In the genomic region with DNA sequence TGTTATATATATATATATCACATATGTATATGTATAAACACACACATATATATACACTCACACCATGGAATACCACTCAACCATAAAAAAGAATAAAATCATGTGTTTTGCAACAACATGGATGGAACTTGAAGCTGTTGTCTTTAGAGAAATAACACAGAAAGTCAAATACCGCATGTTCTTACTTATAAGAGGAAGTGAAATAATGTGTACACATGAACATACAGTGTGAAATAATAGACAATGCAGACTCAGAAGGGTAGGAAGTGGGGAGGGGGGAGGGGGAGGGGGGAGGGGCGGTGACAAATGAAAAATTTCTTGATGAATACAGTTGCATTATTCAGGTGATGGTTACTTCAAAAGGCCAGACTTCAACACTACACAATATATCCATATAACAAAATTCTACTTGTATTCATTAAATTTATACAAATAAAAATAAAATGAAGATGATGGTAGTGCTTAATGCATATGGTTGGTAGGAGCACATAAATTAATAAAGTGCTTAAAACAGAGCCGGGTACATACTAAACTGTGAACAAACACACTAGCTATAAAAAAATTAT, we compare ENCODE assay signal across 22 cellular contexts. TPM values are rescaled to one million over a fixed set of nuclear protein-coding genes. Genes with fewer than 3 reads are reported as not detected.
DNase-seq lines count a peak whose midpoint lies in the region; ATAC-seq, FAIRE-seq and TF ChIP-seq lines count a peak whose summit lies in the region.
"Had no signal": no experiment of that assay in that cellular context is flagged by ENCODE, and none has a peak within 500 bp of the region (broad histone marks: within the 10 kb centered on the region; RNA-seq: fewer than 3 reads in every experiment).

No MANE protein-coding gene starts in this region.

- no peak for TF ChIP-seq CTCF in D721Med (IDR thresholded peaks at IDR 0.05; ENCODE audit: insufficient read depth, missing control alignments)

- ATAC-seq in GM18867 (IDR thresholded peaks at IDR 0.05; ENCODE audit: unreplicated experiment) (peak; percentile 75), GM21619 (IDR thresholded peaks at IDR 0.05; ENCODE audit: unreplicated experiment) (peak; percentile 58), HG03571 (IDR thresholded peaks at IDR 0.05; ENCODE audit: unreplicated experiment) (peak; percentile 66), memory B cell (ENCODE audit: low read depth) (peak; percentile 47), left colon (no peak)
- ATAC-seq: lower lobe of right lung; naive thymus-derived CD4-positive, alpha-beta T cell had no signal

- no peak for DNase-seq in memory B cell (ENCODE audit: low spot score in 2 of 2)
- no peak for DNase-seq in left colon
- DNase-seq in D721Med (ENCODE audit: insufficient read length, low spot score): no peak
- DNase-seq in stimulated activated CD4-positive, alpha-beta T cell treated with anti-CD3 and anti-CD28 coated beads, Interleukin-15, amount 100 ng/mL, for 24 hours: no peak
- DNase-seq: activated CD4-positive, alpha-beta T cell treated with anti-CD3 and anti-CD28 coated beads for 48 hours; activated naive CD4-positive, alpha-beta T cell treated with anti-CD3 and anti-CD28 coated beads, Interleukin-2, amount 10 ng/mL, durations not matched to agents 7 days and 5 days; AML-193; COR-L47; HCEC 1CT; lower lobe of right lung; naive thymus-derived CD4-positive, alpha-beta T cell; NCI-H1694 treated with DMSO at 0.1 percent for 48 hours; NCI-H510A treated with DMSO at 0.1 percent for 48 hours; PC-9; thyroid gland had no signal

- H3K4me3 Mint-ChIP-seq in memory B cell: no peak overlapping the region
- H3K4me3 Mint-ChIP-seq: activated naive CD4-positive, alpha-beta T cell treated with anti-CD3 and anti-CD28 coated beads, Interleukin-2, amount 10 ng/mL, durations not matched to agents 7 days and 5 days; naive thymus-derived CD4-positive, alpha-beta T cell had no signal

- H3K27ac Mint-ChIP-seq in memory B cell: no peak overlapping the region
- H3K27ac Mint-ChIP-seq: activated naive CD4-positive, alpha-beta T cell treated with anti-CD3 and anti-CD28 coated beads, Interleukin-2, amount 10 ng/mL, durations not matched to agents 7 days and 5 days; naive thymus-derived CD4-positive, alpha-beta T cell had no signal

- peaks cover 4% of the 10 kb centered on the region for H3K4me1 Mint-ChIP-seq in memory B cell
- H3K4me1 Mint-ChIP-seq: activated naive CD4-positive, alpha-beta T cell treated with anti-CD3 and anti-CD28 coated beads, Interleukin-2, amount 10 ng/mL, durations not matched to agents 7 days and 5 days; naive thymus-derived CD4-positive, alpha-beta T cell had no signal

- peaks cover 7% of the 10 kb centered on the region for H3K9me3 Mint-ChIP-seq in memory B cell
- H3K9me3 Mint-ChIP-seq: activated naive CD4-positive, alpha-beta T cell treated with anti-CD3 and anti-CD28 coated beads, Interleukin-2, amount 10 ng/mL, durations not matched to agents 7 days and 5 days had no signal

- no peak for FAIRE-seq in D721Med (lab: Jason Lieb, UNC)
- FAIRE-seq: colon, GM12892, TTC549 had no signal

- H3K36me3 Mint-ChIP-seq in memory B cell: no peaks in the 10 kb centered on the region
- H3K36me3 Mint-ChIP-seq: activated naive CD4-positive, alpha-beta T cell treated with anti-CD3 and anti-CD28 coated beads, Interleukin-2, amount 10 ng/mL, durations not matched to agents 7 days and 5 days had no signal

- H3K27me3 Mint-ChIP-seq in memory B cell: peaks cover 4% of the 10 kb centered on the region
- H3K27me3 Mint-ChIP-seq: activated naive CD4-positive, alpha-beta T cell treated with anti-CD3 and anti-CD28 coated beads, Interleukin-2, amount 10 ng/mL, durations not matched to agents 7 days and 5 days had no signal

- intact Hi-C loops in left colon (cut with DNase I, micrococcal nuclease): no loop called here

RNA-seq across cellular contexts. Expression of a gene that starts 5.8 kb away (rescaled TPM):
- not detected for total RNA-seq in left colon
- total RNA-seq: epithelial cell of proximal tubule; lower lobe of right lung; naive thymus-derived CD4-positive, alpha-beta T cell; PC-9; thyroid gland had no signal

RNA-seq across cellular contexts. Expression of a gene that starts 8.3 kb away (rescaled TPM):
- total RNA-seq in left colon: not detected
- total RNA-seq: epithelial cell of proximal tubule, lower lobe of right lung, PC-9, thyroid gland had no signal

RNA-seq across cellular contexts. Expression of a gene that starts 27.0 kb away (rescaled TPM):
- total RNA-seq in left colon: not detected
- total RNA-seq: epithelial cell of proximal tubule; lower lobe of right lung; naive thymus-derived CD4-positive, alpha-beta T cell; PC-9; thyroid gland had no signal
